26 cellular contexts compared by ENCODE assay signal in genomic region chr3:62261800-62262199, GRCh38.
DNase-seq lines count a peak whose midpoint lies in the region; ATAC-seq and TF ChIP-seq lines count a peak whose summit lies in the region.
"Had no signal": no experiment of that assay in that cellular context is flagged by ENCODE, and none has a peak within 500 bp of the region (broad histone marks: within the 10 kb centered on the region; RNA-seq: fewer than 3 reads in every experiment).

No MANE protein-coding gene starts in this region.

- H3K4me1 ChIP-seq in smooth muscle cell (ENCODE audit: low read depth) (no peaks in the 10 kb centered on the region), right lobe of liver (peaks cover 0 to 10% (median 0%) of the 10 kb centered on the region in 4 donors)
- H3K4me1 ChIP-seq: A549, Caco-2, Peyer's patch had no signal

- H3K4me3 ChIP-seq in smooth muscle cell (no peak overlapping the region), right lobe of liver (no peak overlapping the region)
- H3K4me3 ChIP-seq: A549; BLaER1 treated with 17β-estradiol and CSF1 and Interleukin-3, amounts not matched to agents 10 nM and 100 nM; GM23338; K562; Peyer's patch had no signal

- peak; percentile 63 for DNase-seq in DMS 273 treated with DMSO at 0.1 percent for 48 hours (lab: John Stamatoyannopoulos, UW)
- DNase-seq in NCI-H69 (lab: John Stamatoyannopoulos, UW): peak; percentile 83
- DNase-seq in smooth muscle cell (lab: John Stamatoyannopoulos, UW; ENCODE audit: unreplicated experiment): no peak
- DNase-seq in right lobe of liver: no peak
- no peak for DNase-seq in CD1c-positive myeloid dendritic cell (ENCODE audit: extremely low spot score)
- DNase-seq in NCI-H2029 (lab: John Stamatoyannopoulos, UW): no peak
- DNase-seq: AML-193; Caco-2; CD8-positive, alpha-beta T cell; DMS79 treated with DMSO at 0.1 percent for 48 hours; GF-D8; H9; MV-4-11; NCI-H2081; NCI-H345; NCI-H524; OCI-M1; Peyer's patch; SIG-M5; SK-N-SH; T-helper 17 cell had no signal

- H3K36me3 ChIP-seq in smooth muscle cell (ENCODE audit: low read depth) (peaks cover 10% of the 10 kb centered on the region), right lobe of liver (peaks cover 0 to 3% (median 0%) of the 10 kb centered on the region in 4 donors)

- no peak for TF ChIP-seq POLR2A in right lobe of liver (IDR thresholded peaks at IDR 0.05)

- intact Hi-C loops in right lobe of liver (cut with DNase I): no loop called here

- peak overlapping the region; percentile 30 for H3K27ac ChIP-seq in smooth muscle cell (ENCODE audit: low read depth)
- H3K27ac ChIP-seq in right lobe of liver: no peak overlapping the region
- H3K27ac ChIP-seq: A549; BLaER1 treated with 17β-estradiol and CSF1 and Interleukin-3, amounts not matched to agents 10 nM and 100 nM; Peyer's patch had no signal

- H3F3A ChIP-seq in smooth muscle cell (ENCODE audit: low read depth): no peaks in the 10 kb centered on the region

- WGBS in smooth muscle cell (ENCODE audit: low lambda C conversion rate): 75% methylated on average over 3 of the region's 3 CpGs
- WGBS in right lobe of liver (ENCODE audit: insufficient coverage, low coverage, low lambda C conversion rate, missing lambda C conversion rate): 82% methylated on average over 3 of the region's 3 CpGs

- H4K20me1 ChIP-seq in smooth muscle cell (ENCODE audit: low read depth): no peaks in the 10 kb centered on the region
- H4K20me1 ChIP-seq: BLaER1 treated with 17β-estradiol and CSF1 and Interleukin-3, amounts not matched to agents 10 nM and 100 nM had no signal

- no peaks in the 10 kb centered on the region for H3K79me2 ChIP-seq in smooth muscle cell (ENCODE audit: low read depth)

- H3K27me3 ChIP-seq in smooth muscle cell (ENCODE audit: low read depth): no peaks in the 10 kb centered on the region
- H3K27me3 ChIP-seq in right lobe of liver: no peaks in the 10 kb centered on the region
- H3K27me3 ChIP-seq: BLaER1 treated with 17β-estradiol and CSF1 and Interleukin-3, amounts not matched to agents 10 nM and 100 nM; Peyer's patch had no signal

- TF ChIP-seq CTCF in smooth muscle cell (IDR thresholded peaks at IDR 0.05; ENCODE audit: borderline replicate concordance, insufficient read depth, poor library complexity, severe bottlenecking) (no peak), right lobe of liver (IDR thresholded peaks at IDR 0.05) (no peak)

- no peak overlapping the region for H3K4me2 ChIP-seq in smooth muscle cell
- H3K4me2 ChIP-seq: A549; BLaER1 treated with 17β-estradiol and CSF1 and Interleukin-3, amounts not matched to agents 10 nM and 100 nM; GM23338; SK-N-SH had no signal

- no peak overlapping the region for H2AFZ ChIP-seq in smooth muscle cell (ENCODE audit: low read depth)
- H2AFZ ChIP-seq: GM23338 had no signal

- no peak overlapping the region for H3K9ac ChIP-seq in smooth muscle cell (ENCODE audit: low read depth)
- H3K9ac ChIP-seq: BLaER1 treated with 17β-estradiol and CSF1 and Interleukin-3, amounts not matched to agents 10 nM and 100 nM; SK-N-SH had no signal

- H3K9me3 ChIP-seq in smooth muscle cell (replicated peaks; ENCODE audit: low read depth) (no peaks in the 10 kb centered on the region), right lobe of liver (no peaks in the 10 kb centered on the region)
- H3K9me3 ChIP-seq: A549, Caco-2, Peyer's patch, SK-N-SH had no signal

- ATAC-seq in GM19463 (IDR thresholded peaks at IDR 0.05; ENCODE audit: unreplicated experiment) (peak; percentile 52), right lobe of liver (no peak)
- ATAC-seq: A549; CD8-positive, alpha-beta T cell; GM23338; K562; T-helper 17 cell had no signal

Comparison
In these comparisons a context has a peak if more than half of its experiments do, and no peak if none do; other contexts are left out.
1. DNase-seq: peak in DMS 273 treated with DMSO at 0.1 percent for 48 hours (single experiment) and NCI-H69 (single experiment); none in smooth muscle cell (single experiment), right lobe of liver (0 of 3), CD1c-positive myeloid dendritic cell (single experiment) and NCI-H2029 (single experiment).